8 cellular contexts compared by ENCODE assay signal in genomic region chr10:28367865-28368541, GRCh38.
DNase-seq lines count a peak whose midpoint lies in the region; ATAC-seq, FAIRE-seq and TF ChIP-seq lines count a peak whose summit lies in the region.

No MANE protein-coding gene starts in this region.

- TF ChIP-seq POLR2A in H54 (IDR thresholded peaks at IDR 0.05; ENCODE audit: low read depth, low read length), result no peak

- DNase-seq in activated gamma-delta T cell treated with Interleukin-2 at 50 U/mL for 16 hours (peak; percentile 59), activated gamma-delta T cell (lab: John Stamatoyannopoulos, UW) (no peak), germinal center (ENCODE audit: low spot score) (peak; percentile 12), H54 (ENCODE audit: insufficient read length, low spot score) (no peak), NCI-H526 (lab: John Stamatoyannopoulos, UW) (no peak)
- peak; percentile 55 to 57 for DNase-seq in activated CD4-positive, alpha-beta T cell treated with anti-CD3 and anti-CD28 coated beads for 4 hours
- peak; percentile 20 to 25 for DNase-seq in stimulated activated CD8-positive, alpha-beta memory T cell treated with anti-CD3 and anti-CD28 coated beads, Interleukin-4, amount 100 ng/mL, for 1 hour (ENCODE audit: low read depth in 2 of 2, low spot score in 1 of 2)

- FAIRE-seq in H54 (lab: Jason Lieb, UNC), result no peak

- peak; percentile 96 for ATAC-seq in HG03342 (IDR thresholded peaks at IDR 0.05; ENCODE audit: unreplicated experiment)

Comparison
In these comparisons a context has a peak if more than half of its experiments do, and no peak if none do; other contexts are left out.
1. DNase-seq: peak in activated gamma-delta T cell treated with Interleukin-2 at 50 U/mL for 16 hours (single experiment), activated CD4-positive, alpha-beta T cell treated with anti-CD3 and anti-CD28 coated beads for 4 hours (2 of 2), germinal center (single experiment) and stimulated activated CD8-positive, alpha-beta memory T cell treated with anti-CD3 and anti-CD28 coated beads, Interleukin-4, amount 100 ng/mL, for 1 hour (2 of 2); none in activated gamma-delta T cell (single experiment), H54 (single experiment) and NCI-H526 (0 of 2).